26 cellular contexts compared by ENCODE assay signal in genomic region chr5:111672126-111672525, GRCh38.
DNase-seq lines count a peak whose midpoint lies in the region; ATAC-seq and TF ChIP-seq lines count a peak whose summit lies in the region.
"Had no signal": no experiment of that assay in that cellular context is flagged by ENCODE, and none has a peak within 500 bp of the region (broad histone marks: within the 10 kb centered on the region; RNA-seq: fewer than 3 reads in every experiment).

No MANE protein-coding gene starts in this region.

- WGBS in esophagus muscularis mucosa, result 96% methylated on average over 2 of the region's 2 CpGs

- peaks cover 71% of the 10 kb centered on the region for H3K4me1 Mint-ChIP-seq in nephron
- H3K4me1 Mint-ChIP-seq: B cell; CD4-positive, alpha-beta memory T cell; CD4-positive, CD25-positive, alpha-beta regulatory T cell; CD8-positive, alpha-beta memory T cell had no signal

- no peak for TF ChIP-seq EP300 in esophagus muscularis mucosa (IDR thresholded peaks at IDR 0.05)

- H3K27ac Mint-ChIP-seq in nephron, result peak overlapping the region in 2 of 3 experiments; percentile 73 to 92
- H3K27ac Mint-ChIP-seq: B cell; CD14-positive monocyte; CD4-positive, alpha-beta memory T cell; CD4-positive, CD25-positive, alpha-beta regulatory T cell; CD8-positive, alpha-beta memory T cell had no signal

- intact Hi-C loops in esophagus muscularis mucosa (cut with DNase I) (no loop called here), posterior cingulate gyrus (cut with DNase I) (no loop called here)

- no peak for TF ChIP-seq POLR2A in esophagus muscularis mucosa (IDR thresholded peaks at IDR 0.05; ENCODE audit: low read depth)

- no peaks in the 10 kb centered on the region for H3K36me3 Mint-ChIP-seq in nephron (ENCODE audit: low read depth)
- H3K36me3 Mint-ChIP-seq: CD14-positive monocyte; CD4-positive, alpha-beta memory T cell; CD4-positive, CD25-positive, alpha-beta regulatory T cell; CD8-positive, alpha-beta memory T cell had no signal

- H3K36me3 ChIP-seq in BE2C (no peaks in the 10 kb centered on the region), esophagus muscularis mucosa (no peaks in the 10 kb centered on the region)
- H3K36me3 ChIP-seq: BLaER1 had no signal

- no peak overlapping the region for H3K27ac ChIP-seq in esophagus muscularis mucosa (replicated peaks in 1 of 4)
- H3K27ac ChIP-seq: 22Rv1, A549, BLaER1 had no signal

- peaks cover 42% of the 10 kb centered on the region for H3K4me1 ChIP-seq in BE2C
- H3K4me1 ChIP-seq in esophagus muscularis mucosa, result no peaks in the 10 kb centered on the region
- H3K4me1 ChIP-seq: BLaER1 had no signal

- H3K27me3 ChIP-seq in BE2C (no peaks in the 10 kb centered on the region), esophagus muscularis mucosa (no peaks in the 10 kb centered on the region)
- H3K27me3 ChIP-seq: BLaER1 had no signal

- ATAC-seq in GM18519 (IDR thresholded peaks at IDR 0.05; ENCODE audit: low FRiP score, unreplicated experiment) (no peak), GM21619 (IDR thresholded peaks at IDR 0.05; ENCODE audit: unreplicated experiment) (no peak), GM19397 (IDR thresholded peaks at IDR 0.05; ENCODE audit: unreplicated experiment) (no peak)
- ATAC-seq: A549, GM12878 had no signal

- H3K4me3 ChIP-seq in BE2C (ENCODE audit: low read depth, low read length) (no peak overlapping the region), esophagus muscularis mucosa (no peak overlapping the region)
- H3K4me3 ChIP-seq: A549, BLaER1, GM12878 had no signal

- no peaks in the 10 kb centered on the region for H3K27me3 Mint-ChIP-seq in nephron (ENCODE audit: low read depth)
- H3K27me3 Mint-ChIP-seq: B cell; CD4-positive, CD25-positive, alpha-beta regulatory T cell had no signal

- TF ChIP-seq CTCF in BE2C (IDR thresholded peaks at IDR 0.05; ENCODE audit: low read depth, low read length) (no peak), esophagus muscularis mucosa (IDR thresholded peaks at IDR 0.05) (no peak), nephron (IDR thresholded peaks at IDR 0.05; ENCODE audit: unreplicated experiment in 3 of 3) (no peak)

- no peaks in the 10 kb centered on the region for H3K9me3 Mint-ChIP-seq in nephron
- H3K9me3 Mint-ChIP-seq: CD14-positive monocyte; CD4-positive, alpha-beta memory T cell; CD4-positive, CD25-positive, alpha-beta regulatory T cell had no signal

- H3K9me3 ChIP-seq in BE2C, result no peaks in the 10 kb centered on the region
- H3K9me3 ChIP-seq in esophagus muscularis mucosa, result no peaks in the 10 kb centered on the region
- H3K9me3 ChIP-seq: A549, BLaER1 had no signal

- H3K4me3 Mint-ChIP-seq in nephron, result no peak overlapping the region
- H3K4me3 Mint-ChIP-seq: B cell; CD14-positive monocyte; CD4-positive, alpha-beta memory T cell; CD4-positive, CD25-positive, alpha-beta regulatory T cell; CD8-positive, alpha-beta memory T cell had no signal

- peak; percentile 36 for DNase-seq in BE2C
- DNase-seq in NCI-H69 (lab: John Stamatoyannopoulos, UW), result peak; percentile 44
- peak; percentile 53 for DNase-seq in esophagus muscularis mucosa (ENCODE audit: extremely low spot score)
- no peak for DNase-seq in posterior cingulate gyrus
- DNase-seq: AML-193; C1 segment of cervical spinal cord; CD4-positive, alpha-beta memory T cell; CD4-positive, CD25-positive, alpha-beta regulatory T cell; CD8-positive, alpha-beta memory T cell; DMS 273 treated with DMSO at 0.1 percent for 48 hours; DMS153; DMS53; DMS79; DND-41; EL; GDM1 had no signal

Comparison
In these comparisons a context has a peak if more than half of its experiments do, and no peak if none do; other contexts are left out.
1. DNase-seq: peak in BE2C (single experiment), NCI-H69 (single experiment) and esophagus muscularis mucosa (single experiment); none in posterior cingulate gyrus (0 of 10).